18 cellular contexts compared by ENCODE assay signal in genomic region chr1:73627723-73628122, GRCh38.
"Had no signal": no experiment of that assay in that cellular context is flagged by ENCODE, and none has a peak within 500 bp of the region (broad histone marks: within the 10 kb centered on the region; RNA-seq: fewer than 3 reads in every experiment).

No MANE protein-coding gene starts in this region.

- DNase-seq: activated CD4-positive, alpha-beta T cell treated with anti-CD3 and anti-CD28 coated beads, Interleukin-2, amount 50 U/mL, for 4 hours; activated CD4-positive, CD25-positive, alpha-beta regulatory T cell treated with anti-CD3 and anti-CD28 coated beads, Interleukin-2, amount 50 U/mL, for 72 hours; activated T-cell treated with anti-CD3 and anti-CD28 coated beads, Interleukin-2, amount 50 U/mL, for 1 hour; amniotic stem cell; brain microvascular endothelial cell; cerebellar nuclear complex; dermis blood vessel endothelial cell; esophagus squamous epithelium; foreskin melanocyte; head of caudate nucleus; left lung; nephron progenitor cell; pancreas; stimulated activated CD4-positive, alpha-beta T cell treated with anti-CD3 and anti-CD28 coated beads, Interleukin-4, amount 100 ng/mL, for 24 hours; T-helper 2 cell had no signal

- H3K9me3 Mint-ChIP-seq: nephron progenitor cell had no signal

- H3K36me3 ChIP-seq: brain microvascular endothelial cell, esophagus squamous epithelium, left lung, pancreas, thoracic aorta had no signal

- H3K27ac Mint-ChIP-seq: activated naive CD4-positive, alpha-beta T cell treated with anti-CD3 and anti-CD28 coated beads, Interleukin-2, amount 50 U/mL, for 72 hours; nephron progenitor cell; stimulated activated naive CD8-positive, alpha-beta T cell treated with anti-CD3 and anti-CD28 coated beads, Interleukin-15, Interleukin-2, amounts not matched to agents 100 ng/mL and 50 ng/mL, for 24 hours had no signal

- H3K4me1 Mint-ChIP-seq: nephron progenitor cell had no signal

- H3K4me3 ChIP-seq: esophagus squamous epithelium, left lung, pancreas, thoracic aorta had no signal

- ATAC-seq: activated naive CD4-positive, alpha-beta T cell treated with anti-CD3 and anti-CD28 coated beads, Interleukin-2, amount 50 U/mL, for 72 hours; left lung; pancreas had no signal

- H3K27ac ChIP-seq: brain microvascular endothelial cell, esophagus squamous epithelium, left lung, pancreas, thoracic aorta had no signal

- H3K27me3 Mint-ChIP-seq: stimulated activated naive CD8-positive, alpha-beta T cell treated with anti-CD3 and anti-CD28 coated beads, Interleukin-15, Interleukin-2, amounts not matched to agents 100 ng/mL and 50 ng/mL, for 24 hours had no signal

- H3K9me3 ChIP-seq: esophagus squamous epithelium, pancreas, thoracic aorta had no signal

- H3K4me3 Mint-ChIP-seq: nephron progenitor cell; stimulated activated naive CD8-positive, alpha-beta T cell treated with anti-CD3 and anti-CD28 coated beads, Interleukin-15, Interleukin-2, amounts not matched to agents 100 ng/mL and 50 ng/mL, for 24 hours had no signal

- H3K27me3 ChIP-seq: brain microvascular endothelial cell, esophagus squamous epithelium, left lung, pancreas had no signal
